9 cellular contexts compared by ENCODE assay signal in the genomic region with DNA sequence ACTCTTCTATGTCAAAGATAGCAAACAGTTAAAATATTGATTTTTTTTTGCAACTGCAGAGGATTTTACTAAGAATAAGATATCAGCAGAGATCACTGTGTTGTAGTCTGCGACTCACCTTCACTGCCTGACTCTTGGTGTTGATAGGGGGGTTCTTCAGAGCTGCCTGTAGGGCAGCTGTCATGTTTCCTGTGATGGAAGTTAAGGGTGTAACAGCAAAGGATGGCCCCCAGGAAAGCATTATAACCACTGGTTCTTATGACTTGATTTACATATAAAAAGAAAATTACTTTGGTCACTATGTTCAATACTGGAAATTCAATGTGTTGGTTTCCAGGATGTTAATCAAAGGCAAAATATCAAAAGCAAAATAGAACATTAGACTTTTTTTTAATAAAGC. TPM values are rescaled to one million over a fixed set of nuclear protein-coding genes. Genes with fewer than 3 reads are reported as not detected.
DNase-seq lines count a peak whose midpoint lies in the region; ATAC-seq and TF ChIP-seq lines count a peak whose summit lies in the region.
"Had no signal": no experiment of that assay in that cellular context is flagged by ENCODE, and none has a peak within 500 bp of the region (broad histone marks: within the 10 kb centered on the region; RNA-seq: fewer than 3 reads in every experiment).

No MANE protein-coding gene starts in this region.

- H3K36me3 Mint-ChIP-seq in CD8-positive, alpha-beta memory T cell = peaks cover 0 to 56% (median 20%) of the 10 kb centered on the region in 3 donors
- peaks cover 10% of the 10 kb centered on the region for H3K36me3 Mint-ChIP-seq in neural progenitor cell

- H3F3A ChIP-seq in neural progenitor cell (ENCODE audit: low read depth) = peaks cover 24% of the 10 kb centered on the region

- peak in 1 of 5 donors; percentile 15 for DNase-seq in CD8-positive, alpha-beta memory T cell
- peak; percentile 23 for DNase-seq in choroid plexus epithelial cell (ENCODE audit: low read depth)
- no peak for DNase-seq in neural progenitor cell (ENCODE audit: low spot score)
- no peak for DNase-seq in SK-N-DZ (ENCODE audit: low spot score)
- no peak for DNase-seq in DMS79 (lab: John Stamatoyannopoulos, UW)
- no peak for DNase-seq in NCI-H187 treated with DMSO at 0.1 percent for 48 hours (lab: John Stamatoyannopoulos, UW)

- CTCF ChIA-PET in CD8-positive, alpha-beta memory T cell (lab: Charles Lee) = interaction anchor here (0.6 to 1.5 kb wide), 5 partner anchors 19 to 1540 kb away, joined by 3 to 5 read pairs (median 3); a partner anchor contains a TSS

- peaks cover 37% of the 10 kb centered on the region for H3K79me2 ChIP-seq in neural progenitor cell (ENCODE audit: low read depth)

- peaks cover 45% of the 10 kb centered on the region for H3K4me1 ChIP-seq in CD8-positive, alpha-beta memory T cell (ENCODE audit: insufficient read depth, low read length)
- H3K4me1 ChIP-seq in neural progenitor cell = peaks cover 28% of the 10 kb centered on the region

- H3K4me3 ChIP-seq in CD8-positive, alpha-beta memory T cell (ENCODE audit: low read length) = peak overlapping the region; percentile 84
- peak overlapping the region; percentile 76 for H3K4me3 ChIP-seq in choroid plexus epithelial cell (ENCODE audit: low read depth, low read length)
- peak overlapping the region; percentile 80 for H3K4me3 ChIP-seq in neural progenitor cell

- peaks cover 30% of the 10 kb centered on the region for H4K20me1 ChIP-seq in neural progenitor cell (ENCODE audit: low read depth)

- H2AFZ ChIP-seq in neural progenitor cell (replicated peaks) = no peak overlapping the region

- peak overlapping the region; percentile 94 for H3K4me2 ChIP-seq in neural progenitor cell

- H3K4me1 Mint-ChIP-seq in CD8-positive, alpha-beta memory T cell = peaks cover 62 to 83% (median 83%) of the 10 kb centered on the region in 3 donors
- peaks cover 41% of the 10 kb centered on the region for H3K4me1 Mint-ChIP-seq in neural progenitor cell

- no peak for ATAC-seq in activated CD4-positive, CD25-positive, alpha-beta regulatory T cell treated with anti-CD3 and anti-CD28 coated beads, Interleukin-2, amount 50 U/mL, for 24 hours

- H3K27ac ChIP-seq in CD8-positive, alpha-beta memory T cell (ENCODE audit: low read depth, low read length) = peak overlapping the region; percentile 29
- H3K27ac ChIP-seq in KOPT-K1 (ENCODE audit: low read depth, low read length, poor library complexity, severe bottlenecking) (peak overlapping the region; percentile 75), neural progenitor cell (no peak overlapping the region)

- H3K27ac Mint-ChIP-seq in CD8-positive, alpha-beta memory T cell = peak overlapping the region in 6 of 8 donors; percentile 9 to 92 (median 72)
- peak overlapping the region; percentile 95 for H3K27ac Mint-ChIP-seq in neural progenitor cell

- TF ChIP-seq CTCF in choroid plexus epithelial cell (conservative IDR thresholded peaks at IDR 0.05; ENCODE audit: low read depth, low read length) (no peak), neural progenitor cell (IDR thresholded peaks at IDR 0.05) (no peak)

- peak overlapping the region; percentile 100 for H3K4me3 Mint-ChIP-seq in CD8-positive, alpha-beta memory T cell
- H3K4me3 Mint-ChIP-seq in neural progenitor cell = peak overlapping the region; percentile 100

- POLR2A ChIA-PET in CD8-positive, alpha-beta memory T cell (lab: Charles Lee) = no interaction called here

- H3K9me3 Mint-ChIP-seq in CD8-positive, alpha-beta memory T cell = no peaks in the 10 kb centered on the region
- H3K9me3 Mint-ChIP-seq in neural progenitor cell = no peaks in the 10 kb centered on the region

- peaks cover 0 to 2% of the 10 kb centered on the region in 2 donors for H3K27me3 Mint-ChIP-seq in CD8-positive, alpha-beta memory T cell
- peaks cover 8% of the 10 kb centered on the region for H3K27me3 Mint-ChIP-seq in neural progenitor cell (ENCODE audit: insufficient read depth, low read depth)

- no peak overlapping the region for H3K9ac ChIP-seq in neural progenitor cell

- no peaks in the 10 kb centered on the region for H3K9me3 ChIP-seq in CD8-positive, alpha-beta memory T cell (ENCODE audit: low read length)
- no peaks in the 10 kb centered on the region for H3K9me3 ChIP-seq in KOPT-K1 (ENCODE audit: insufficient read depth, low read length, poor library complexity, severe bottlenecking)
- H3K9me3 ChIP-seq in neural progenitor cell (ENCODE audit: low read depth) = no peaks in the 10 kb centered on the region

- no peaks in the 10 kb centered on the region for H3K27me3 ChIP-seq in CD8-positive, alpha-beta memory T cell (ENCODE audit: insufficient read depth, low read length, poor library complexity, severe bottlenecking)
- peaks cover 17% of the 10 kb centered on the region for H3K27me3 ChIP-seq in neural progenitor cell

- H3K36me3 ChIP-seq in CD8-positive, alpha-beta memory T cell (ENCODE audit: insufficient read depth, low read length) = peaks cover 25% of the 10 kb centered on the region
- H3K36me3 ChIP-seq in KOPT-K1 (ENCODE audit: insufficient read depth, low read length) = peaks cover 47% of the 10 kb centered on the region
- peaks cover 20% of the 10 kb centered on the region for H3K36me3 ChIP-seq in neural progenitor cell

RNA-seq across cellular contexts. Expression of a gene that starts 2.6 kb away (rescaled TPM):
- 100 to 1,000 TPM; 142 to 146 TPM for total RNA-seq in CD8-positive, alpha-beta memory T cell
- 414 TPM for polyA plus RNA-seq in CD8-positive, alpha-beta memory T cell
- 90.1 and 131 TPM in 2 replicates for total RNA-seq in neural progenitor cell (ENCODE audit: low replicate concordance)
- 82.2 and 96.7 TPM in 2 replicates for polyA plus RNA-seq in SK-N-DZ (2014; cell fraction: cytosol; rRNA removed)
- polyA plus RNA-seq in SK-N-DZ (2014; cell fraction: nucleus; rRNA removed) = 47.3 and 53.3 TPM in 2 replicates

RNA-seq across cellular contexts. Expression of a gene that starts 20.2 kb away (rescaled TPM):
- not detected for total RNA-seq in CD8-positive, alpha-beta memory T cell
- polyA plus RNA-seq in CD8-positive, alpha-beta memory T cell = not detected
- total RNA-seq in neural progenitor cell (ENCODE audit: low replicate concordance) = not detected in 2 replicates
- not detected in 2 replicates for polyA plus RNA-seq in SK-N-DZ (2014; cell fraction: cytosol; rRNA removed)
- polyA plus RNA-seq in SK-N-DZ (2014; cell fraction: nucleus; rRNA removed) = not detected in 2 replicates
- total RNA-seq: liver had no signal
- polyA plus RNA-seq: liver had no signal

RNA-seq across cellular contexts. Expression of a gene that starts 42.7 kb away (rescaled TPM):
- 1 to 10 TPM; 3.6 to 4.6 TPM for total RNA-seq in CD8-positive, alpha-beta memory T cell
- 0.30 TPM for polyA plus RNA-seq in CD8-positive, alpha-beta memory T cell
- not detected in 2 replicates for total RNA-seq in neural progenitor cell (ENCODE audit: low replicate concordance)
- not detected in 2 replicates for polyA plus RNA-seq in SK-N-DZ (2014; cell fraction: cytosol; rRNA removed)
- polyA plus RNA-seq in SK-N-DZ (2014; cell fraction: nucleus; rRNA removed) = not detected in 2 replicates
